Comparison of ENCODE assay signal across 8 cellular contexts in genomic region chr12:65121049-65121955, GRCh38. TPM values are rescaled to one million over a fixed set of nuclear protein-coding genes. Genes with fewer than 3 reads are reported as not detected.
A peak's percentile ranks its signal among the peaks of the same experiment; 100 is the strongest.
DNase-seq lines count a peak whose midpoint lies in the region.

WIF1 (minus strand) TSS chr12:65121305; CDS start chr12:65121191, 114 bp downstream.

- H3K4me1 ChIP-seq in GM23248 (ENCODE audit: insufficient read depth) = no peaks in the 10 kb centered on the region; the same call in 1 of the 2 replicates

- peak within 1 kb of the TSS; percentile 74 for H3K4me2 ChIP-seq in GM23248 (ENCODE audit: unreplicated experiment)

- H3K9me3 ChIP-seq in GM23248 (ENCODE audit: low read depth) = no peaks in the 10 kb centered on the region

- DNase-seq in DMS153 (lab: John Stamatoyannopoulos, UW) (peak; percentile 61), GM23248 (peak; percentile 38), NCI-H345 treated with DMSO at 0.1 percent for 48 hours (lab: John Stamatoyannopoulos, UW; ENCODE audit: unreplicated experiment) (peak; percentile 34), astrocyte of the hippocampus (ENCODE audit: low read depth, low spot score) (peak; percentile 47), iPS-NIHi7 (ENCODE audit: extremely low spot score) (peak; percentile 72), NCI-H1694 (lab: John Stamatoyannopoulos, UW) (no peak), HCEC 1CT (no peak)
- DNase-seq in stimulated activated CD4-positive, alpha-beta T cell treated with anti-CD3 and anti-CD28 coated beads, Interleukin-4, amount 100 ng/mL, for 48 hours (ENCODE audit: low read depth in 2 of 2) = peak; percentile 5 to 16

- no peaks in the 10 kb centered on the region for H3K79me2 ChIP-seq in GM23248 (ENCODE audit: insufficient read depth)

- no peaks in the 10 kb centered on the region for H3F3A ChIP-seq in GM23248 (ENCODE audit: insufficient read depth)

- peak within 1 kb of the TSS; percentile 48 for H3K4me3 ChIP-seq in GM23248

- in situ Hi-C loops in GM23248 (cut with MboI) = loop anchor here (25.0 kb wide), 1 partner anchor 234 kb away; no protein-coding TSS in a partner anchor

- no peak within 1 kb of the TSS for H3K27ac ChIP-seq in GM23248

- H3K36me3 ChIP-seq in GM23248 (ENCODE audit: low read depth) = no peaks in the 10 kb centered on the region

- H4K20me1 ChIP-seq in GM23248 (ENCODE audit: insufficient read depth) = no peaks in the 10 kb centered on the region

- H3K9ac ChIP-seq in GM23248 = no peak within 1 kb of the TSS

- H2AFZ ChIP-seq in GM23248 = peak within 1 kb of the TSS; percentile 47

- H3K27me3 ChIP-seq in GM23248 (replicated peaks; ENCODE audit: insufficient read depth) = peaks cover 83% of the 10 kb centered on the region

- 10 to 16% methylated on average over 28 to 72 of the region's 73 CpGs for WGBS in GM23248 (ENCODE audit: low coverage in 1 of 2, low lambda C conversion rate in 2 of 2, missing lambda C conversion rate in 2 of 2), 2 experiments

- no peaks in the 10 kb centered on the region for H3K9me2 ChIP-seq in GM23248 (ENCODE audit: insufficient read depth)

RNA-seq across cellular contexts. Expression of gene WIF1, which starts in this region (rescaled TPM):
- total RNA-seq in GM23248 (2014; rRNA removed; shearing (Covaris generic)) = not detected in 2 replicates
- not detected in 2 replicates for polyA plus RNA-seq in GM23248 (2016; fragmentation: Nextera tagmentation; extraction: Ambion mirVana)

Comparison
In these comparisons a context has a peak if more than half of its experiments do, and no peak if none do; other contexts are left out.
1. Peak in DNase-seq, H3K4me3 ChIP-seq and H3K4me2 ChIP-seq in GM23248; RNA of the gene not detected or under 1 TPM.
2. DNase-seq: peak in DMS153 (single experiment), NCI-H345 treated with DMSO at 0.1 percent for 48 hours (single experiment), astrocyte of the hippocampus (single experiment), iPS-NIHi7 (single experiment) and stimulated activated CD4-positive, alpha-beta T cell treated with anti-CD3 and anti-CD28 coated beads, Interleukin-4, amount 100 ng/mL, for 48 hours (2 of 2); none in NCI-H1694 (single experiment) and HCEC 1CT (single experiment).